ENCODE assay signal across 18 cellular contexts in genomic region chr1:201964266-201964665, GRCh38. TPM values are rescaled to one million over a fixed set of nuclear protein-coding genes. Genes with fewer than 3 reads are reported as not detected.
"Had no signal": no experiment of that assay in that cellular context is flagged by ENCODE, and none has a peak within 500 bp of the region (broad histone marks: within the 10 kb centered on the region; RNA-seq: fewer than 3 reads in every experiment).

No MANE protein-coding gene starts in this region.

- H3K9me3 Mint-ChIP-seq: activated naive CD4-positive, alpha-beta T cell treated with anti-CD3 and anti-CD28 coated beads, Interleukin-2, amount 50 U/mL, for 72 hours; activated T-cell treated with anti-CD3 and anti-CD28 coated beads, Interleukin-2, amount 50 U/mL, for 24 hours; stimulated activated naive CD8-positive, alpha-beta T cell treated with anti-CD3 and anti-CD28 coated beads, Interleukin-15, amount 100 ng/mL, for 72 hours; T-helper 2 cell treated with Interferon-gamma antibody and Interleukin-4, amounts not matched to agents 5 μg/mL and 100 μg/mL, for 36 hours had no signal

- H3K27ac Mint-ChIP-seq: activated naive CD4-positive, alpha-beta T cell treated with anti-CD3 and anti-CD28 coated beads, Interleukin-2, amount 50 U/mL, for 72 hours; activated T-cell treated with anti-CD3 and anti-CD28 coated beads, Interleukin-2, amount 50 U/mL, for 24 hours; T-helper 2 cell treated with Interferon-gamma antibody and Interleukin-4, amounts not matched to agents 5 μg/mL and 100 μg/mL, for 36 hours had no signal

- H3K4me1 ChIP-seq: colonic mucosa, gastroesophageal sphincter, testis had no signal

- H3K4me3 Mint-ChIP-seq: activated T-cell treated with anti-CD3 and anti-CD28 coated beads, Interleukin-2, amount 50 U/mL, for 24 hours; stimulated activated naive CD8-positive, alpha-beta T cell treated with anti-CD3 and anti-CD28 coated beads, Interleukin-15, amount 100 ng/mL, for 72 hours; T-helper 2 cell treated with Interferon-gamma antibody and Interleukin-4, amounts not matched to agents 5 μg/mL and 100 μg/mL, for 36 hours had no signal

- H3K4me3 ChIP-seq: cardiac muscle cell, colonic mucosa, gastroesophageal sphincter, testis had no signal

- H3K27me3 Mint-ChIP-seq: activated T-cell treated with anti-CD3 and anti-CD28 coated beads, Interleukin-2, amount 50 U/mL, for 24 hours; stimulated activated naive CD8-positive, alpha-beta T cell treated with anti-CD3 and anti-CD28 coated beads, Interleukin-15, amount 100 ng/mL, for 72 hours had no signal

- ATAC-seq: activated CD4-positive, CD25-positive, alpha-beta regulatory T cell treated with anti-CD3 and anti-CD28 coated beads, Interleukin-2, amount 50 U/mL, for 24 hours; activated naive CD4-positive, alpha-beta T cell treated with anti-CD3 and anti-CD28 coated beads, Interleukin-2, amount 50 U/mL, for 72 hours; gastroesophageal sphincter; left ventricle myocardium superior; stimulated activated naive CD8-positive, alpha-beta T cell treated with anti-CD3 and anti-CD28 coated beads, Interleukin-15, amount 100 ng/mL, for 72 hours had no signal

- H3K9me3 ChIP-seq: colonic mucosa, gastroesophageal sphincter, testis had no signal

- H3K27me3 ChIP-seq: cardiac muscle cell, colonic mucosa, gastroesophageal sphincter, testis had no signal

- H3K27ac ChIP-seq: cardiac muscle cell, colonic mucosa, gastroesophageal sphincter, testis had no signal

- DNase-seq: activated CD4-positive, alpha-beta T cell treated with anti-CD3 and anti-CD28 coated beads, Interleukin-2, amount 50 U/mL, for 4 hours; activated effector memory CD4-positive, alpha-beta T cell treated with anti-CD3 and anti-CD28 coated beads, Interleukin-2, amount 50 U/mL, for 16 hours; activated T-cell treated with anti-CD3 and anti-CD28 coated beads, Interleukin-2, amount 50 U/mL, for 24 hours; aorta; colonic mucosa; effector CD8-positive, alpha-beta T cell; kidney; left ventricle myocardium superior; mesendoderm; stimulated activated CD4-positive, alpha-beta T cell treated with anti-CD3 and anti-CD28 coated beads, Interleukin-4, amount 100 ng/mL, for 1 hour; stimulated activated naive CD8-positive, alpha-beta T cell treated with anti-CD3 and anti-CD28 coated beads, Interleukin-15, amount 100 ng/mL, for 72 hours; testis had no signal

RNA-seq across cellular contexts. Expression of gene LMOD1, which starts 17.9 kb away (rescaled TPM):
- total RNA-seq: activated naive CD4-positive, alpha-beta T cell treated with anti-CD3 and anti-CD28 coated beads, Interleukin-2, amount 50 U/mL, for 72 hours had no signal
- polyA plus RNA-seq: neural cell had no signal
